ENCODE assay signal across 1 cellular context in the genomic region with DNA sequence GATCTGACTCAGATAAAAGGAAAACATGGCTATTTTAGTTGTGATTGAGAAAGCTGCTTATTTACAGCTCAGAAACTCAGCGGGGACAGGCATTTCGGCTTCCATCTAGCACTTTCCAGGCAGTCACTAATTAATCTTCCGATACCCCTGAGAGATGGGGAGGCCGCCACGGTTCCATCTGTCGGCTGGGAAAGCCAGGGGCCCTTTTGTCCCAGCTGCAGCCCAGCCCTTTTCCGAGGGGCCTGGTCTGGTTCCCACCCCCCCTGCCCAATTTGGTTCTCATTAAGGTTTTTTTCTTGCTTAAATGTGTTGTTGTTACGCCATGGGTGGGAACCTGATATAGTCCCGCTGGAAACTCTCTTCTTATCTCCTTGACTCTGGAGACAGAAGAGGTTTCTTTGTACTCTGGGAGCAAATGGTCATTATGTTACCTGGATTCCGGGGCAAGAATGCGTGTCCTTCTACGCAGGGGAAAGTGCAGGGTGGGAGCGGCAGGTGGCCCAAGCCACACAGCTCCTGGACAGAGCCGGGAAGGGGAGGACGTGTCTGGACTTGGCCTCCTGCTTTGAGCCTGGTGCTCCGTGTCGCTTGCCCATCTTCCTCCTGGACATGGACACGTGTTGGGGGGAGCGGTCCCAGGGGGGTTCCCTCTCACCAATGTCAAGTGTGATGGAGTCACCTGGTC.
TF ChIP-seq lines count a peak whose summit lies in the region.

No MANE protein-coding gene starts in this region.

TF ChIP-seq in K562, 482 proteins besides CTCF, POLR2A, EP300 and RAD21 (continued from another document):
- no peak for TF ChIP-seq ARHGAP35 (IDR thresholded peaks at IDR 0.05; ENCODE audit: partially characterized antibody)
- TF ChIP-seq, protein P1, sequence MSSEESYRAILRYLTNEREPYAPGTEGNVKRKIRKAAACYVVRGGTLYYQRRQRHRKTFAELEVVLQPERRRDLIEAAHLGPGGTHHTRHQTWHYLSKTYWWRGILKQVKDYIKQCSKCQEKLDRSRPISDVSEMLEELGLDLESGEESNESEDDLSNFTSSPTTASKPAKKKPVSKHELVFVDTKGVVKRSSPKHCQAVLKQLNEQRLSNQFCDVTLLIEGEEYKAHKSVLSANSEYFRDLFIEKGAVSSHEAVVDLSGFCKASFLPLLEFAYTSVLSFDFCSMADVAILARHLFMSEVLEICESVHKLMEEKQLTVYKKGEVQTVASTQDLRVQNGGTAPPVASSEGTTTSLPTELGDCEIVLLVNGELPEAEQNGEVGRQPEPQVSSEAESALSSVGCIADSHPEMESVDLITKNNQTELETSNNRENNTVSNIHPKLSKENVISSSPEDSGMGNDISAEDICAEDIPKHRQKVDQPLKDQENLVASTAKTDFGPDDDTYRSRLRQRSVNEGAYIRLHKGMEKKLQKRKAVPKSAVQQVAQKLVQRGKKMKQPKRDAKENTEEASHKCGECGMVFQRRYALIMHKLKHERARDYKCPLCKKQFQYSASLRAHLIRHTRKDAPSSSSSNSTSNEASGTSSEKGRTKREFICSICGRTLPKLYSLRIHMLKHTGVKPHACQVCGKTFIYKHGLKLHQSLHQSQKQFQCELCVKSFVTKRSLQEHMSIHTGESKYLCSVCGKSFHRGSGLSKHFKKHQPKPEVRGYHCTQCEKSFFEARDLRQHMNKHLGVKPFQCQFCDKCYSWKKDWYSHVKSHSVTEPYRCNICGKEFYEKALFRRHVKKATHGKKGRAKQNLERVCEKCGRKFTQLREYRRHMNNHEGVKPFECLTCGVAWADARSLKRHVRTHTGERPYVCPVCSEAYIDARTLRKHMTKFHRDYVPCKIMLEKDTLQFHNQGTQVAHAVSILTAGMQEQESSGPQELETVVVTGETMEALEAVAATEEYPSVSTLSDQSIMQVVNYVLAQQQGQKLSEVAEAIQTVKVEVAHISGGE (CRISPR knock-in tag; IDR thresholded peaks at IDR 0.05) = peak in 1 of 3 experiments; percentile 11; a peak in 1 of 6 replicates
- TF ChIP-seq TAF7 (tag; IDR thresholded peaks at IDR 0.05) = no peak
- TF ChIP-seq ZNF699 (CRISPR knock-in tag; IDR thresholded peaks at IDR 0.05; ENCODE audit: insufficient replicate concordance) = no peak
- no peak for TF ChIP-seq ZFPM2 (CRISPR knock-in tag; IDR thresholded peaks at IDR 0.05)
- TF ChIP-seq TAF1 (IDR thresholded peaks at IDR 0.05; ENCODE audit: control insufficient read depth, extremely low read depth, insufficient read depth, low read length, severe bottlenecking) = no peak
- TF ChIP-seq, protein P2, sequence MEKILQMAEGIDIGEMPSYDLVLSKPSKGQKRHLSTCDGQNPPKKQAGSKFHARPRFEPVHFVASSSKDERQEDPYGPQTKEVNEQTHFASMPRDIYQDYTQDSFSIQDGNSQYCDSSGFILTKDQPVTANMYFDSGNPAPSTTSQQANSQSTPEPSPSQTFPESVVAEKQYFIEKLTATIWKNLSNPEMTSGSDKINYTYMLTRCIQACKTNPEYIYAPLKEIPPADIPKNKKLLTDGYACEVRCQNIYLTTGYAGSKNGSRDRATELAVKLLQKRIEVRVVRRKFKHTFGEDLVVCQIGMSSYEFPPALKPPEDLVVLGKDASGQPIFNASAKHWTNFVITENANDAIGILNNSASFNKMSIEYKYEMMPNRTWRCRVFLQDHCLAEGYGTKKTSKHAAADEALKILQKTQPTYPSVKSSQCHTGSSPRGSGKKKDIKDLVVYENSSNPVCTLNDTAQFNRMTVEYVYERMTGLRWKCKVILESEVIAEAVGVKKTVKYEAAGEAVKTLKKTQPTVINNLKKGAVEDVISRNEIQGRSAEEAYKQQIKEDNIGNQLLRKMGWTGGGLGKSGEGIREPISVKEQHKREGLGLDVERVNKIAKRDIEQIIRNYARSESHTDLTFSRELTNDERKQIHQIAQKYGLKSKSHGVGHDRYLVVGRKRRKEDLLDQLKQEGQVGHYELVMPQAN (IDR thresholded peaks at IDR 0.05; ENCODE audit: borderline replicate concordance) = no peak
- no peak for TF ChIP-seq ZBTB8A (IDR thresholded peaks at IDR 0.05; ENCODE audit: partially characterized antibody)
- no peak for TF ChIP-seq PHB2 (IDR thresholded peaks at IDR 0.05; ENCODE audit: low read depth)
- 0 out of 2 replicates have a peak, but pooled peaks have one; percentile 10 for TF ChIP-seq DMBX1 (CRISPR knock-in tag; IDR thresholded peaks at IDR 0.05; ENCODE audit: borderline replicate concordance)
- TF ChIP-seq, protein P3, sequence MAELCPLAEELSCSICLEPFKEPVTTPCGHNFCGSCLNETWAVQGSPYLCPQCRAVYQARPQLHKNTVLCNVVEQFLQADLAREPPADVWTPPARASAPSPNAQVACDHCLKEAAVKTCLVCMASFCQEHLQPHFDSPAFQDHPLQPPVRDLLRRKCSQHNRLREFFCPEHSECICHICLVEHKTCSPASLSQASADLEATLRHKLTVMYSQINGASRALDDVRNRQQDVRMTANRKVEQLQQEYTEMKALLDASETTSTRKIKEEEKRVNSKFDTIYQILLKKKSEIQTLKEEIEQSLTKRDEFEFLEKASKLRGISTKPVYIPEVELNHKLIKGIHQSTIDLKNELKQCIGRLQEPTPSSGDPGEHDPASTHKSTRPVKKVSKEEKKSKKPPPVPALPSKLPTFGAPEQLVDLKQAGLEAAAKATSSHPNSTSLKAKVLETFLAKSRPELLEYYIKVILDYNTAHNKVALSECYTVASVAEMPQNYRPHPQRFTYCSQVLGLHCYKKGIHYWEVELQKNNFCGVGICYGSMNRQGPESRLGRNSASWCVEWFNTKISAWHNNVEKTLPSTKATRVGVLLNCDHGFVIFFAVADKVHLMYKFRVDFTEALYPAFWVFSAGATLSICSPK (IDR thresholded peaks at IDR 0.05; ENCODE audit: borderline replicate concordance) = no peak
- 0 out of 2 replicates have a peak, but pooled peaks have one; percentile 22 for TF ChIP-seq ELF2 (CRISPR knock-in tag; IDR thresholded peaks at IDR 0.05)
- no peak for TF ChIP-seq ZFX (CRISPR knock-in tag; IDR thresholded peaks at IDR 0.05)
- no peak for TF ChIP-seq TEAD1 (CRISPR knock-in tag; IDR thresholded peaks at IDR 0.05)
- TF ChIP-seq, protein P4, sequence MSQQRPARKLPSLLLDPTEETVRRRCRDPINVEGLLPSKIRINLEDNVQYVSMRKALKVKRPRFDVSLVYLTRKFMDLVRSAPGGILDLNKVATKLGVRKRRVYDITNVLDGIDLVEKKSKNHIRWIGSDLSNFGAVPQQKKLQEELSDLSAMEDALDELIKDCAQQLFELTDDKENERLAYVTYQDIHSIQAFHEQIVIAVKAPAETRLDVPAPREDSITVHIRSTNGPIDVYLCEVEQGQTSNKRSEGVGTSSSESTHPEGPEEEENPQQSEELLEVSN (IDR thresholded peaks at IDR 0.05; ENCODE audit: borderline replicate concordance in 1 of 2, extremely low read depth in 1 of 2, insufficient read depth in 1 of 2, insufficient read length in 1 of 2, low read depth in 1 of 2, low read length in 1 of 2, poor library complexity in 1 of 2, severe bottlenecking in 1 of 2) = peak in 1 of 2 experiments; percentile 44
- TF ChIP-seq ZBED1 (IDR thresholded peaks at IDR 0.05) = no peak
- no peak for TF ChIP-seq DNMT1 (IDR thresholded peaks at IDR 0.05)
- no peak for TF ChIP-seq GABPA (tag; conservative IDR thresholded peaks at IDR 0.05; ENCODE audit: low read depth)
- no peak for TF ChIP-seq CTBP1 (IDR thresholded peaks at IDR 0.05; ENCODE audit: borderline replicate concordance)
- TF ChIP-seq CHCHD3 (CRISPR knock-in tag; IDR thresholded peaks at IDR 0.05) = no peak
- TF ChIP-seq ZNF280B (CRISPR knock-in tag; IDR thresholded peaks at IDR 0.05) = no peak
- TF ChIP-seq GATA2 (CRISPR knock-in tag; IDR thresholded peaks at IDR 0.05) = no peak
- TF ChIP-seq RBM22 (IDR thresholded peaks at IDR 0.05; ENCODE audit: low read depth, low read length, poor library complexity, severe bottlenecking) = no peak
- no peak for TF ChIP-seq SNAPC5 (CRISPR knock-in tag; IDR thresholded peaks at IDR 0.05)
- TF ChIP-seq SIX5 (IDR thresholded peaks at IDR 0.05; ENCODE audit: borderline replicate concordance in 1 of 2, insufficient read depth in 1 of 2, low read depth in 1 of 2, low read length in 2 of 2) = no peak
- TF ChIP-seq HIVEP1 (CRISPR knock-in tag; IDR thresholded peaks at IDR 0.05) = no peak
- TF ChIP-seq ZNF695 (CRISPR knock-in tag; IDR thresholded peaks at IDR 0.05) = no peak
- no peak for TF ChIP-seq NFE2L1 (tag; IDR thresholded peaks at IDR 0.05; ENCODE audit: borderline replicate concordance, low read depth)
- no peak for TF ChIP-seq TGIF2 (CRISPR knock-in tag; IDR thresholded peaks at IDR 0.05)
- TF ChIP-seq ZNF589 (CRISPR knock-in tag; IDR thresholded peaks at IDR 0.05; ENCODE audit: low read depth) = no peak
- TF ChIP-seq CREB1 (IDR thresholded peaks at IDR 0.05) = no peak
- no peak for TF ChIP-seq CREB1 (CRISPR knock-in tag; IDR thresholded peaks at IDR 0.05)
- TF ChIP-seq BRD4 (IDR thresholded peaks at IDR 0.05) = no peak
- TF ChIP-seq ZNF592 (IDR thresholded peaks at IDR 0.05) = no peak
